8 cellular contexts compared by ENCODE assay signal in the genomic region with DNA sequence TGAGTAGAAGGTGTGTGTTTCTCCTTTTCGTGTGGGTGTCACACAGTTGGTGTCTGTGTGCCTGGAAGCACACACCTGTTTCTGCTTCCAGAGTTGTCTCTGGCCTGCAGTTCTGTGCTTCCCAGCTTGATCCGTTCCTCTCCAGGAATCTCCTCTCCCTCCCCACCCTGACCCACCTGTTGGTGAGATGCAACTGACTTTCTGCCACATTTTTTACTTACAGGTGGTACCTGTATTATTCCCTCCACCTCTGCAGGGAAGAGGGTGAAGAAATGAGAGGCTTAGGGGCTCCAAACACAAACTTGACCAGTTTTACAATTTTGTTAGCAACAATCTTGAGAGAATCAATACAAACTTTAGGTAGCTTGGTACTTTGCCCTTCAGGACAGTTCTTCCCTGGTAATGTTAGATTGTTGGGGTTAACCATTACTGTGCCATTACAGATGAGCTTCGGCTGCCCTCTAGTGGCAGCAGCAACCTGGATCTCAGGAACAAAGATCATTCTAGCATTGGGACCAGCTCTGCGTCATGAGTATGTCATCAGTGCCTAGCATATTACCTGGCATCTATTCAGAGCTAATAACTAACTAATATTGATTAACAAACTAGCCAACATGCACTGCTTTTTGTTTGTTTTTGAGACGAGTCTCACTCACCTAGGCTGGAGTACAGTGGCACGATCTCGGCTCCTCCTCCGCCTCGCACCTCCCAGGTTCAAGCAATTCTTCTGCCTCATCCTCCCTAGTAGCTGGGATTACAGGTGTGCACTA. TPM values are rescaled to one million over a fixed set of nuclear protein-coding genes. Genes with fewer than 3 reads are reported as not detected.
DNase-seq lines count a peak whose midpoint lies in the region; ATAC-seq and TF ChIP-seq lines count a peak whose summit lies in the region.
"Not testable (repeated sequence)": the region's sequence is repeated elsewhere in the genome, so short reads cannot be mapped to it uniquely, and the experiment has no call there.

No MANE protein-coding gene starts in this region.

- H3K36me3 Mint-ChIP-seq in MCF 10A (ENCODE audit: insufficient read depth, unreplicated experiment) (peaks cover 44% of the 10 kb centered on the region), immature natural killer cell (peaks cover 0 to 19% (median 13%) of the 10 kb centered on the region in 3 donors)

- CTCF ChIA-PET in MCF 10A (lab: Yijun Ruan, JAX): interaction anchor here (0.7 to 1.7 kb wide), 16 partner anchors 13 to 559 kb away, joined by 3 to 14 read pairs (median 3); a partner anchor contains a TSS

- not testable (repeated sequence) for H3K27ac Mint-ChIP-seq in MCF 10A (ENCODE audit: low read depth, unreplicated experiment)
- H3K27ac Mint-ChIP-seq in immature natural killer cell: peak overlapping the region in 5 of 6 donors; percentile 51 to 77 (median 58)

- H3K9me3 Mint-ChIP-seq in MCF 10A (ENCODE audit: unreplicated experiment); immature natural killer cell: not testable (repeated sequence)

- not testable (repeated sequence) for H3K4me1 Mint-ChIP-seq in MCF 10A (ENCODE audit: insufficient read depth, unreplicated experiment)
- H3K4me1 Mint-ChIP-seq in immature natural killer cell: peaks cover 6 to 14% of the 10 kb centered on the region in 2 donors

- POLR2A ChIA-PET in MCF 10A (lab: Yijun Ruan, JAX): interaction anchor here (0.8 to 2.1 kb wide), 5 partner anchors 14 to 87 kb away, joined by 3 to 8 read pairs (median 4); a partner anchor contains a TSS

- peak; percentile 78 for ATAC-seq in GM19035 (IDR thresholded peaks at IDR 0.05; ENCODE audit: unreplicated experiment)
- peak; percentile 91 for ATAC-seq in HG03175 (IDR thresholded peaks at IDR 0.05; ENCODE audit: unreplicated experiment)

- BruUV-seq in MCF 10A (replicated peaks; lab: Mats Ljungman, UMichigan): not testable (repeated sequence)

- DNase-seq in AG20443 (ENCODE audit: low spot score): peak; percentile 70
- peak; percentile 48 for DNase-seq in NCI-H2196 (lab: John Stamatoyannopoulos, UW; ENCODE audit: unreplicated experiment)
- DNase-seq in activated CD4-positive, CD25-positive, alpha-beta regulatory T cell (lab: John Stamatoyannopoulos, UW): peak in 3 of 4 experiments; percentile 3 to 44 (median 14)
- peak; percentile 58 for DNase-seq in MCF 10A (ENCODE audit: unreplicated experiment)
- DNase-seq in immature natural killer cell: peak; percentile 13 to 30 (median 30)
- peak; percentile 67 for DNase-seq in stimulated activated CD4-positive, alpha-beta T cell treated with anti-CD3 and anti-CD28 coated beads, Interleukin-15, amount 100 ng/mL, for 24 hours

- TF ChIP-seq CTCF in MCF 10A (IDR thresholded peaks at IDR 0.05; ENCODE audit: unreplicated experiment): peak; percentile 69

- H3K27me3 Mint-ChIP-seq in MCF 10A (ENCODE audit: insufficient read depth, unreplicated experiment); immature natural killer cell (ENCODE audit: low read depth in 3 of 3): not testable (repeated sequence)

- intact Hi-C loops in MCF 10A (cut with micrococcal nuclease): loop anchor here (5.0 kb wide), 1 partner anchor 88 kb away; a partner anchor contains a TSS

- H3K4me3 Mint-ChIP-seq in MCF 10A (ENCODE audit: unreplicated experiment); immature natural killer cell: not testable (repeated sequence)

RNA-seq across cellular contexts. Expression of a gene that starts 10.0 kb away (rescaled TPM):
- total RNA-seq in MCF 10A (2022): 37.7 and 42.2 TPM in 2 replicates
- 10 to 100 TPM in 1 of 3 donors, 1 to 10 TPM in 2; 4.4 to 23.0 (median 7.4) TPM for polyA plus RNA-seq in immature natural killer cell

RNA-seq across cellular contexts. Expression of a gene that starts 54.3 kb away (rescaled TPM):
- total RNA-seq in MCF 10A (2022): 0.26 and 1.0 TPM in 2 replicates
- not detected for polyA plus RNA-seq in immature natural killer cell

Comparison
In these comparisons a context has a peak if more than half of its experiments do, and no peak if none do; other contexts are left out.
1. Peak in every context shown above with its lines: DNase-seq and ATAC-seq.
2. DNase-seq: peak in every context shown above with its lines; median percentile 70 in AG20443; 67 in stimulated activated CD4-positive, alpha-beta T cell treated with anti-CD3 and anti-CD28 coated beads, Interleukin-15, amount 100 ng/mL, for 24 hours; 58 in MCF 10A; 48 in NCI-H2196; 30 in immature natural killer cell; 14 in activated CD4-positive, CD25-positive, alpha-beta regulatory T cell.